In genomic region chr7:120837599-120837998, GRCh38 we compare ENCODE assay signal across 17 cellular contexts. TPM values are rescaled to one million over a fixed set of nuclear protein-coding genes. Genes with fewer than 3 reads are reported as not detected.
DNase-seq lines count a peak whose midpoint lies in the region; ATAC-seq and TF ChIP-seq lines count a peak whose summit lies in the region.
"Had no signal": no experiment of that assay in that cellular context is flagged by ENCODE, and none has a peak within 500 bp of the region (broad histone marks: within the 10 kb centered on the region; RNA-seq: fewer than 3 reads in every experiment).

No MANE protein-coding gene starts in this region.

- DNase-seq in GM23338 (ENCODE audit: low spot score) (no peak), nephron progenitor cell (no peak), nucleus accumbens (lab: John Stamatoyannopoulos, UW) (no peak), tibial nerve (ENCODE audit: low spot score in 2 of 2) (no peak)
- no peak for DNase-seq in activated CD4-positive, alpha-beta T cell treated with anti-CD3 and anti-CD28 coated beads for 48 hours
- no peak for DNase-seq in activated CD4-positive, alpha-beta T cell treated with anti-CD3 and anti-CD28 coated beads, Interleukin-2, amount 10 ng/mL, durations not matched to agents 7 days and 5 days
- DNase-seq: activated CD4-positive, alpha-beta memory T cell treated with anti-CD3 and anti-CD28 coated beads for 36 hours; effector memory CD4-positive, alpha-beta T cell; GM23248; kidney glomerular epithelial cell; mucosa of descending colon; NCI-H187; stimulated activated CD4-positive, alpha-beta T cell treated with anti-CD3 and anti-CD28 coated beads, Interleukin-4, amount 100 ng/mL, for 1 hour; T1000 had no signal

- no peak for TF ChIP-seq CTCF in GM23338 (conservative IDR thresholded peaks at IDR 0.05; ENCODE audit: low read depth in 2 of 2)
- no peak for TF ChIP-seq CTCF in nephron progenitor cell (IDR thresholded peaks at IDR 0.05)
- no peak for TF ChIP-seq CTCF in tibial nerve (IDR thresholded peaks at IDR 0.05)

- no peaks in the 10 kb centered on the region for H3K9me2 ChIP-seq in GM23338 (ENCODE audit: insufficient read depth)

- CTCF ChIA-PET in activated CD4-positive, alpha-beta T cell treated with anti-CD3 and anti-CD28 coated beads, Interleukin-2, amount 10 ng/mL, durations not matched to agents 7 days and 5 days (lab: Charles Lee) = no interaction called here

- H3K79me2 ChIP-seq in GM23338 (replicated peaks; ENCODE audit: insufficient read depth) = no peaks in the 10 kb centered on the region

- 0 out of 2 replicates have a peak overlapping the region, but pooled peaks have one; percentile 11 for H3K27ac Mint-ChIP-seq in GM23338
- peak overlapping the region; percentile 83 for H3K27ac Mint-ChIP-seq in nephron progenitor cell
- no peak overlapping the region for H3K27ac Mint-ChIP-seq in activated CD4-positive, alpha-beta T cell treated with anti-CD3 and anti-CD28 coated beads, Interleukin-2, amount 10 ng/mL, durations not matched to agents 7 days and 5 days
- H3K27ac Mint-ChIP-seq: activated CD4-positive, alpha-beta memory T cell treated with anti-CD3 and anti-CD28 coated beads for 36 hours had no signal

- 89 to 94% methylated on average over 4 of the region's 4 CpGs for WGBS in tibial nerve, 2 donors

- H3K9me3 Mint-ChIP-seq in GM23338 = no peaks in the 10 kb centered on the region; the same call in 2 of the 3 replicates
- no peaks in the 10 kb centered on the region for H3K9me3 Mint-ChIP-seq in nephron progenitor cell
- no peaks in the 10 kb centered on the region for H3K9me3 Mint-ChIP-seq in activated CD4-positive, alpha-beta T cell treated with anti-CD3 and anti-CD28 coated beads, Interleukin-2, amount 10 ng/mL, durations not matched to agents 7 days and 5 days
- H3K9me3 Mint-ChIP-seq: activated CD4-positive, alpha-beta memory T cell treated with anti-CD3 and anti-CD28 coated beads for 36 hours had no signal

- H3K4me3 Mint-ChIP-seq in GM23338 (no peak overlapping the region), nephron progenitor cell (no peak overlapping the region)
- no peak overlapping the region for H3K4me3 Mint-ChIP-seq in activated CD4-positive, alpha-beta T cell treated with anti-CD3 and anti-CD28 coated beads, Interleukin-2, amount 10 ng/mL, durations not matched to agents 7 days and 5 days
- H3K4me3 Mint-ChIP-seq: activated CD4-positive, alpha-beta memory T cell treated with anti-CD3 and anti-CD28 coated beads for 36 hours had no signal

- no peak overlapping the region for H3K4me2 ChIP-seq in GM23338

- H3K9me3 ChIP-seq in tibial nerve = no peaks in the 10 kb centered on the region
- H3K9me3 ChIP-seq: mucosa of descending colon, thoracic aorta had no signal

- H2AFZ ChIP-seq in GM23338 = no peak overlapping the region
- H2AFZ ChIP-seq: GM23248 had no signal

- H3K27ac ChIP-seq in GM23338 (ENCODE audit: low read depth) (no peak overlapping the region), tibial nerve (no peak overlapping the region)
- H3K27ac ChIP-seq: GM23248, thoracic aorta had no signal

- no peaks in the 10 kb centered on the region for H4K20me1 ChIP-seq in GM23338 (replicated peaks; ENCODE audit: insufficient read depth)

- H3K27me3 Mint-ChIP-seq in GM23338 (ENCODE audit: insufficient read depth, low read depth, poor library complexity) (peaks cover 7% of the 10 kb centered on the region), nephron progenitor cell (ENCODE audit: low read depth, poor library complexity) (no peaks in the 10 kb centered on the region)
- peaks cover 12% of the 10 kb centered on the region for H3K27me3 Mint-ChIP-seq in activated CD4-positive, alpha-beta T cell treated with anti-CD3 and anti-CD28 coated beads, Interleukin-2, amount 10 ng/mL, durations not matched to agents 7 days and 5 days

- POLR2A ChIA-PET in activated CD4-positive, alpha-beta T cell treated with anti-CD3 and anti-CD28 coated beads, Interleukin-2, amount 10 ng/mL, durations not matched to agents 7 days and 5 days (lab: Charles Lee) = no interaction called here

- ATAC-seq in GM18868 (IDR thresholded peaks at IDR 0.05; ENCODE audit: unreplicated experiment) (peak; percentile 58), GM23338 (no peak), HG03378 (IDR thresholded peaks at IDR 0.05; ENCODE audit: unreplicated experiment) (peak; percentile 48)
- ATAC-seq: mucosa of descending colon had no signal

- peaks cover 8% of the 10 kb centered on the region; the same call in 2 of the 3 replicates for H3K36me3 Mint-ChIP-seq in GM23338 (ENCODE audit: low read depth)
- peaks cover 59% of the 10 kb centered on the region for H3K36me3 Mint-ChIP-seq in nephron progenitor cell (ENCODE audit: low read depth)
- no peaks in the 10 kb centered on the region for H3K36me3 Mint-ChIP-seq in activated CD4-positive, alpha-beta T cell treated with anti-CD3 and anti-CD28 coated beads, Interleukin-2, amount 10 ng/mL, durations not matched to agents 7 days and 5 days (ENCODE audit: low read depth)
- H3K36me3 Mint-ChIP-seq: activated CD4-positive, alpha-beta memory T cell treated with anti-CD3 and anti-CD28 coated beads for 36 hours had no signal

- no peaks in the 10 kb centered on the region for H3F3A ChIP-seq in GM23338 (replicated peaks; ENCODE audit: low read depth)

- H3K4me1 ChIP-seq in GM23338 (ENCODE audit: insufficient read depth) = peaks cover 64% of the 10 kb centered on the region
- H3K4me1 ChIP-seq in tibial nerve = no peaks in the 10 kb centered on the region

- H3K4me1 Mint-ChIP-seq in GM23338 (peaks cover 69% of the 10 kb centered on the region), nephron progenitor cell (peaks cover 64% of the 10 kb centered on the region)
- H3K4me1 Mint-ChIP-seq in activated CD4-positive, alpha-beta T cell treated with anti-CD3 and anti-CD28 coated beads, Interleukin-2, amount 10 ng/mL, durations not matched to agents 7 days and 5 days = no peaks in the 10 kb centered on the region

- H3K36me3 ChIP-seq in GM23338 (ENCODE audit: insufficient read depth) (no peaks in the 10 kb centered on the region), tibial nerve (no peaks in the 10 kb centered on the region)

- TF ChIP-seq EP300 in tibial nerve (IDR thresholded peaks at IDR 0.05) = no peak

- no peak for TF ChIP-seq POLR2A in tibial nerve (IDR thresholded peaks at IDR 0.05)

- H3K27me3 ChIP-seq in GM23338 (ENCODE audit: insufficient read depth) (no peaks in the 10 kb centered on the region), tibial nerve (no peaks in the 10 kb centered on the region)

- H3K4me3 ChIP-seq in GM23338 (no peak overlapping the region), tibial nerve (no peak overlapping the region)
- H3K4me3 ChIP-seq: GM23248, mucosa of descending colon, thoracic aorta had no signal

TF ChIP-seq in GM23338, 12 proteins besides CTCF, POLR2A, EP300 and RAD21 (continues in another document):
- TF ChIP-seq ZNF331 (CRISPR knock-in tag; IDR thresholded peaks at IDR 0.05; ENCODE audit: low read depth) = no peak
- TF ChIP-seq CREB1 (CRISPR knock-in tag; IDR thresholded peaks at IDR 0.05; ENCODE audit: low read depth) = no peak
- TF ChIP-seq STAT1 (IDR thresholded peaks at IDR 0.05; ENCODE audit: unreplicated experiment) = no peak
- no peak for TF ChIP-seq EZH2phosphoT487 (IDR thresholded peaks at IDR 0.05; ENCODE audit: unreplicated experiment)

RNA-seq across cellular contexts. Expression of gene TSPAN12, which starts 20.3 kb away (rescaled TPM):
- total RNA-seq in GM23338 (2014; rRNA removed; shearing (Covaris generic)) = 11.7 and 14.7 TPM in 2 replicates
- 9.7 TPM in 2 replicates for polyA plus RNA-seq in GM23338 (2016; fragmentation: Nextera tagmentation; extraction: Ambion mirVana)
- total RNA-seq in activated CD4-positive, alpha-beta T cell treated with anti-CD3 and anti-CD28 coated beads, Interleukin-2, amount 10 ng/mL, durations not matched to agents 7 days and 5 days = not detected
- 10 to 100 TPM in 1 of 4 donors, 1 to 10 TPM in 3; 2.7 to 11.1 (median 6.1) TPM for total RNA-seq in tibial nerve
- total RNA-seq: activated CD4-positive, alpha-beta memory T cell treated with anti-CD3 and anti-CD28 coated beads for 36 hours had no signal
